Comparison of ENCODE assay signal across 27 cellular contexts in the genomic region with DNA sequence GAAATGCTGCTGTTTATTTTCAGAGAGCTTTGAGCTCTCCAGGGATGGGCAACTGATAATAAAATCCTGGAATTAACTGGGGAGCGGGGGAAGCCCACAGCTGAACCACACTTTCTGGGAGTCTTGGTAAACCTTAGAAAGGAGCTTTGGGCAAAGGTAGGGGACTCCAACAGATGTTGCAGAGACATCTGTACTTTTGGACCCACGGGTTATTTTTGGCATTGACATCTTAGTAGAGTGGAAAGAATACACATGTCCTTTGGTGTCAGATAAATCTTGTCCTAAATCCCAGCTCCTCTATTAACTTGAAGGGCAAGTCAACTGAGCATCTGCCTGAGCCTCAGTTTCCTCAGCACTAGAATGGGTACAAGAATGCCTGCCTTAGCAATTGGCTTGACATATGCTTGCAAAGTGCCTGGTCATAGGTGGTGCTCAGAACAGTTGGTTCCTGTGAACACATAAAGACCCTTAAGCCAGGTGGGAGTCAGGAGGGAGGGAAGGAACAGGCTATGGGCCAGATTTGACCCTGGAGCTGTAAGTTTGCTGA. TPM values are rescaled to one million over a fixed set of nuclear protein-coding genes. Genes with fewer than 3 reads are reported as not detected.
"Had no signal": no experiment of that assay in that cellular context is flagged by ENCODE, and none has a peak within 500 bp of the region (broad histone marks: within the 10 kb centered on the region; RNA-seq: fewer than 3 reads in every experiment).

No MANE protein-coding gene starts in this region.

- H3K4me1 Mint-ChIP-seq: stimulated activated memory B cell treated with anti-CD40 and anti-IgM and Interleukin-4, amounts not matched to agents 10 μg/mL and 1 μg/mL and 100 μg/mL, for 72 hours had no signal

- H3K36me3 Mint-ChIP-seq: mesothelial cell of epicardium; naive thymus-derived CD4-positive, alpha-beta T cell; stimulated activated memory B cell treated with anti-CD40 and anti-IgM and Interleukin-4, amounts not matched to agents 10 μg/mL and 1 μg/mL and 100 μg/mL, for 72 hours had no signal

- H3K27ac ChIP-seq: heart left ventricle, hepatocyte, spleen, transverse colon had no signal

- H3K9me3 ChIP-seq: gastroesophageal sphincter, heart left ventricle, prostate gland, spleen, testis, transverse colon had no signal

- H3K27me3 ChIP-seq: testis, transverse colon had no signal

- H3K36me3 ChIP-seq: gastroesophageal sphincter, heart left ventricle, prostate gland, spleen, transverse colon had no signal

- H3K9me3 Mint-ChIP-seq: dendritic cell treated with granulocyte-macrophage colony-stimulating factor and Interleukin-4, amounts not matched to agents 40 ng/mL and 50 ng/mL, for 4 days; endodermal cell; mesothelial cell of epicardium; naive thymus-derived CD4-positive, alpha-beta T cell; nephron progenitor cell; stimulated activated memory B cell treated with anti-CD40 and anti-IgM and Interleukin-4, amounts not matched to agents 10 μg/mL and 1 μg/mL and 100 μg/mL, for 72 hours had no signal

- DNase-seq: cerebellar nuclear complex; effector CD8-positive, alpha-beta T cell; endodermal cell; foreskin fibroblast; heart left ventricle; kidney; mesenchymal stem cell; naive thymus-derived CD4-positive, alpha-beta T cell; nephron progenitor cell; nucleus accumbens; right cardiac atrium; spleen; stimulated activated CD4-positive, alpha-beta T cell treated with anti-CD3 and anti-CD28 coated beads, Interleukin-4, amount 100 ng/mL, for 4 hours; stimulated activated naive CD8-positive, alpha-beta T cell treated with anti-CD3 and anti-CD28 coated beads, Interleukin-15, Interleukin-2, amounts not matched to agents 100 U/mL and 50 U/mL, for 24 hours; substantia nigra; testis; transverse colon had no signal

- H3K4me3 ChIP-seq: gastroesophageal sphincter, heart left ventricle, hepatocyte, prostate gland, skin epidermis, spleen, testis, transverse colon had no signal

- ATAC-seq: gastroesophageal sphincter; heart left ventricle; left lobe of liver; naive thymus-derived CD4-positive, alpha-beta T cell; stimulated activated memory B cell treated with anti-CD40 and anti-IgM and Interleukin-4, amounts not matched to agents 10 μg/mL and 1 μg/mL and 100 μg/mL, for 72 hours; stimulated activated naive CD8-positive, alpha-beta T cell treated with anti-CD3 and anti-CD28 coated beads, Interleukin-15, Interleukin-2, amounts not matched to agents 100 U/mL and 50 U/mL, for 24 hours had no signal

- H3K4me3 Mint-ChIP-seq: dendritic cell treated with granulocyte-macrophage colony-stimulating factor and Interleukin-4, amounts not matched to agents 40 ng/mL and 50 ng/mL, for 4 days; endodermal cell; mesothelial cell of epicardium; naive thymus-derived CD4-positive, alpha-beta T cell; nephron progenitor cell; stimulated activated memory B cell treated with anti-CD40 and anti-IgM and Interleukin-4, amounts not matched to agents 10 μg/mL and 1 μg/mL and 100 μg/mL, for 72 hours had no signal

- H3K27ac Mint-ChIP-seq: dendritic cell treated with granulocyte-macrophage colony-stimulating factor and Interleukin-4, amounts not matched to agents 40 ng/mL and 50 ng/mL, for 4 days; endodermal cell; mesothelial cell of epicardium; naive thymus-derived CD4-positive, alpha-beta T cell; stimulated activated memory B cell treated with anti-CD40 and anti-IgM and Interleukin-4, amounts not matched to agents 10 μg/mL and 1 μg/mL and 100 μg/mL, for 72 hours had no signal

RNA-seq across cellular contexts. Expression of gene SLC22A3, which starts 5.8 kb away (rescaled TPM):
- total RNA-seq: lung microvascular endothelial cell; naive thymus-derived CD4-positive, alpha-beta T cell; osteocyte had no signal
